In genomic region chrX:64853424-64853823, GRCh38 we compare ENCODE assay signal across 15 cellular contexts.
"Had no signal": no experiment of that assay in that cellular context is flagged by ENCODE, and none has a peak within 500 bp of the region (broad histone marks: within the 10 kb centered on the region; RNA-seq: fewer than 3 reads in every experiment).

No MANE protein-coding gene starts in this region.

- DNase-seq: activated CD4-positive, CD25-positive, alpha-beta regulatory T cell; activated effector memory CD4-positive, alpha-beta T cell treated with anti-CD3 and anti-CD28 coated beads, Interleukin-2, amount 50 U/mL, for 16 hours; activated T-cell treated with anti-CD3 and anti-CD28 coated beads for 4 hours; amygdala; brain microvascular endothelial cell; dermis blood vessel endothelial cell; erythroblast; kidney; left ventricle myocardium superior; mesenchymal stem cell; ovary; stimulated activated CD4-positive, alpha-beta T cell treated with anti-CD3 and anti-CD28 coated beads, Interleukin-15, amount 100 ng/mL, for 24 hours; stimulated activated CD4-positive, alpha-beta T cell treated with anti-CD3 and anti-CD28 coated beads, Interleukin-4, amount 100 ng/mL, for 24 hours; thyroid gland; uterus had no signal

- ATAC-seq: left ventricle myocardium superior had no signal
